Comparison of ENCODE assay signal across 22 cellular contexts in the genomic region with DNA sequence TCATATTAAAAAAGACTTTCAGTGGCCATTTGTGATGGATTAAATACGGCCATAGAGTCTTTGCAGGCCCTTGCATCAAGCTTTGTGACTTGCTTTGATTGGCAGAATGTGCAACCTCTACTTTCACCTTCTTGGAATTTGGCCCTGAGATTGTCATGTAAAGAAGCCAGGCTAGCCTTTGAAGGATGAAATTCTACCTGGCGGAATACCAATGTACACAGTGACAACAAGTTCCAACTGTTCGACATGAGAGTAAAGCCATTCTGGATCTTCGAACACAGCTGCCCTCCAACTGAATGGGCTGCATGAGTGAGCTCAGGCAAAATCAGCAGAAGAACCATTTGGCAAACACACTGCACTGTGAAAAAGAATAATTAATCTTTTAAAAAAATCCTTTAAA.
"Had no signal": no experiment of that assay in that cellular context is flagged by ENCODE, and none has a peak within 500 bp of the region (broad histone marks: within the 10 kb centered on the region; RNA-seq: fewer than 3 reads in every experiment).

No MANE protein-coding gene starts in this region.

- DNase-seq: activated B cell treated with CpG ODN at 0.5 μM for 24 hours; activated CD4-positive, alpha-beta memory T cell treated with anti-CD3 and anti-CD28 coated beads, Interleukin-2, amount 10 ng/mL, durations not matched to agents 7 days and 5 days; activated CD4-positive, alpha-beta T cell treated with anti-CD3 and anti-CD28 coated beads for 48 hours; activated CD8-positive, alpha-beta memory T cell treated with anti-CD3 and anti-CD28 coated beads, Interleukin-2, amount 10 ng/mL, durations not matched to agents 7 days and 5 days; activated naive CD8-positive, alpha-beta T cell treated with anti-CD3 and anti-CD28 coated beads for 36 hours; amniotic stem cell; dermis blood vessel endothelial cell; effector memory CD4-positive, alpha-beta T cell; esophagus squamous epithelium; heart right ventricle; immature natural killer cell; kidney glomerular epithelial cell; naive thymus-derived CD4-positive, alpha-beta T cell; psoas muscle; right cardiac atrium; stimulated activated CD4-positive, alpha-beta T cell treated with anti-CD3 and anti-CD28 coated beads, Interleukin-15, amount 100 ng/mL, for 24 hours; stimulated activated CD4-positive, alpha-beta T cell treated with anti-CD3 and anti-CD28 coated beads, Interleukin-4, amount 100 ng/mL, for 1 hour; stomach; upper lobe of left lung had no signal

- H3K27ac ChIP-seq: cardiac muscle cell, esophagus squamous epithelium, heart right ventricle, psoas muscle, skin epidermis, stomach, upper lobe of left lung had no signal

- H3K9me3 ChIP-seq: esophagus squamous epithelium, heart right ventricle, psoas muscle, stomach, upper lobe of left lung had no signal

- H3K4me1 ChIP-seq: esophagus squamous epithelium, heart right ventricle, psoas muscle, stomach, upper lobe of left lung had no signal

- H3K36me3 ChIP-seq: cardiac muscle cell, esophagus squamous epithelium, heart right ventricle, stomach, upper lobe of left lung had no signal

- FAIRE-seq: endothelial cell of umbilical vein had no signal

- H3K27me3 ChIP-seq: cardiac muscle cell, esophagus squamous epithelium, heart right ventricle, stomach, upper lobe of left lung had no signal

- H3K4me3 ChIP-seq: cardiac muscle cell, esophagus squamous epithelium, heart right ventricle, psoas muscle, skin epidermis, stomach, upper lobe of left lung had no signal
